Comparison of ENCODE assay signal across 1 cellular context in the genomic region with DNA sequence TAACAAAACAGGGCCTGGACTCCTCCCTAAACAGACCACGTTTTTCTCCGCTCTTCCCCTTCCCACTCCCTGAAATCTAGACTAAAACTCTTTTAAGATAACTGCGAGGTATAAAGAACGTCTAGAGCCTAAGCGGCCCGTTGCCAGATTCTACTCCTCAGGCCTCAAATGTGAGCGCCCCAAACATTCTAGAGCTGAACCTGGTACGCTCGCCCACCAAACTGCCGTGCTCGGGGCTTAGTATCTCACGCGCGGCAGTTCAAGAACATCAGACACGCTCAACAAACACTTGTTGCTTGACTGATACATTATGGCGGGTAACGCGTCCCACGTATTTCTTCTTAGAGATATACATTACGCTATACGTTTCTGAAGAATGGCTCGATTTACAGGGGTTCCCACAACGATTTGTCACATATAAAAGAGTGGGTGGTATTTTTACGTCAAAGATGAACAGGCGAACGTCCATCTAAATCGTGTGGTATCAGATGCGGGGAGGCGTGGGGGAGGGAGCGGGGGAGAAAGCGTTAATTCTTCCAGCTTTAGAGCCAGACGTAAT.
TF ChIP-seq lines count a peak whose summit lies in the region.

No MANE protein-coding gene starts in this region.

TF ChIP-seq in GM23338, 12 proteins besides CTCF, POLR2A, EP300 and RAD21 (continued from another document):
- TF ChIP-seq, protein P1, sequence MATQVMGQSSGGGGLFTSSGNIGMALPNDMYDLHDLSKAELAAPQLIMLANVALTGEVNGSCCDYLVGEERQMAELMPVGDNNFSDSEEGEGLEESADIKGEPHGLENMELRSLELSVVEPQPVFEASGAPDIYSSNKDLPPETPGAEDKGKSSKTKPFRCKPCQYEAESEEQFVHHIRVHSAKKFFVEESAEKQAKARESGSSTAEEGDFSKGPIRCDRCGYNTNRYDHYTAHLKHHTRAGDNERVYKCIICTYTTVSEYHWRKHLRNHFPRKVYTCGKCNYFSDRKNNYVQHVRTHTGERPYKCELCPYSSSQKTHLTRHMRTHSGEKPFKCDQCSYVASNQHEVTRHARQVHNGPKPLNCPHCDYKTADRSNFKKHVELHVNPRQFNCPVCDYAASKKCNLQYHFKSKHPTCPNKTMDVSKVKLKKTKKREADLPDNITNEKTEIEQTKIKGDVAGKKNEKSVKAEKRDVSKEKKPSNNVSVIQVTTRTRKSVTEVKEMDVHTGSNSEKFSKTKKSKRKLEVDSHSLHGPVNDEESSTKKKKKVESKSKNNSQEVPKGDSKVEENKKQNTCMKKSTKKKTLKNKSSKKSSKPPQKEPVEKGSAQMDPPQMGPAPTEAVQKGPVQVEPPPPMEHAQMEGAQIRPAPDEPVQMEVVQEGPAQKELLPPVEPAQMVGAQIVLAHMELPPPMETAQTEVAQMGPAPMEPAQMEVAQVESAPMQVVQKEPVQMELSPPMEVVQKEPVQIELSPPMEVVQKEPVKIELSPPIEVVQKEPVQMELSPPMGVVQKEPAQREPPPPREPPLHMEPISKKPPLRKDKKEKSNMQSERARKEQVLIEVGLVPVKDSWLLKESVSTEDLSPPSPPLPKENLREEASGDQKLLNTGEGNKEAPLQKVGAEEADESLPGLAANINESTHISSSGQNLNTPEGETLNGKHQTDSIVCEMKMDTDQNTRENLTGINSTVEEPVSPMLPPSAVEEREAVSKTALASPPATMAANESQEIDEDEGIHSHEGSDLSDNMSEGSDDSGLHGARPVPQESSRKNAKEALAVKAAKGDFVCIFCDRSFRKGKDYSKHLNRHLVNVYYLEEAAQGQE (IDR thresholded peaks at IDR 0.05; ENCODE audit: unreplicated experiment), result peak; percentile 9
